Comparison of ENCODE assay signal across 19 cellular contexts in genomic region chr19:38093587-38093986, GRCh38.
A peak's percentile ranks its signal among the peaks of the same experiment; 100 is the strongest.
DNase-seq lines count a peak whose midpoint lies in the region; ATAC-seq and TF ChIP-seq lines count a peak whose summit lies in the region.
"Had no signal": no experiment of that assay in that cellular context is flagged by ENCODE, and none has a peak within 500 bp of the region (broad histone marks: within the 10 kb centered on the region; RNA-seq: fewer than 3 reads in every experiment).

No MANE protein-coding gene starts in this region.

- no peaks in the 10 kb centered on the region for H3K9me2 ChIP-seq in Karpas-422 (replicated peaks; ENCODE audit: insufficient read depth, low read length)
- no peaks in the 10 kb centered on the region for H3K9me2 ChIP-seq in SK-N-SH

- H3K4me2 ChIP-seq in Karpas-422 (ENCODE audit: low read depth, low read length, poor library complexity, severe bottlenecking) = no peak overlapping the region
- no peak overlapping the region for H3K4me2 ChIP-seq in SK-N-SH

- ATAC-seq in Right ventricle myocardium superior (ENCODE audit: poor library complexity) (peak; percentile 75), GM18909 (IDR thresholded peaks at IDR 0.05; ENCODE audit: poor library complexity, unreplicated experiment) (no peak), GM19328 (IDR thresholded peaks at IDR 0.05; ENCODE audit: unreplicated experiment) (no peak)
- ATAC-seq: naive thymus-derived CD4-positive, alpha-beta T cell had no signal

- peak overlapping the region; percentile 77; the same call in 1 of the 2 replicates for H3K27ac ChIP-seq in Karpas-422 (ENCODE audit: low read length)
- H3K27ac ChIP-seq in SK-N-SH (ENCODE audit: low read depth in 2 of 2, low read length in 1 of 2) = peak overlapping the region in 1 of 2 experiments; percentile 66; a peak in 2 of 4 replicates
- H3K27ac ChIP-seq: ovary, stomach had no signal

- H4K20me1 ChIP-seq in Karpas-422 (ENCODE audit: insufficient read depth, low read depth, low read length) (0 out of 2 replicates have a peak, but pooled peaks cover 3% of the 10 kb centered on the region), SK-N-SH (ENCODE audit: insufficient read depth) (no peaks in the 10 kb centered on the region)

- H3K9me3 ChIP-seq in Karpas-422 (ENCODE audit: low read length) (no peaks in the 10 kb centered on the region), SK-N-SH (no peaks in the 10 kb centered on the region)
- H3K9me3 ChIP-seq: ovary, stomach had no signal

- TF ChIP-seq RAD21 in SK-N-SH (IDR thresholded peaks at IDR 0.05; ENCODE audit: low read length) = peak; percentile 32

- peaks cover 50% of the 10 kb centered on the region for H3K79me2 ChIP-seq in Karpas-422 (ENCODE audit: low read length)
- H3K79me2 ChIP-seq in SK-N-SH (ENCODE audit: insufficient read depth) = peaks cover 3% of the 10 kb centered on the region; the same call in 1 of the 2 replicates

- H3K27me3 ChIP-seq in Karpas-422 (ENCODE audit: low read length) = no peaks in the 10 kb centered on the region
- H3K27me3 ChIP-seq in SK-N-SH (ENCODE audit: insufficient read depth) = no peaks in the 10 kb centered on the region
- H3K27me3 ChIP-seq: ovary, stomach had no signal

- TF ChIP-seq EP300 in SK-N-SH (IDR thresholded peaks at IDR 0.05; ENCODE audit: borderline replicate concordance in 1 of 2, low read depth in 1 of 2, low read length in 1 of 2) = peak in 1 of 2 experiments; percentile 56; a peak in 2 of 4 replicates

- H3K36me3 ChIP-seq in Karpas-422 (ENCODE audit: insufficient read depth, low read length) (peaks cover 20% of the 10 kb centered on the region), SK-N-SH (replicated peaks in 1 of 2; ENCODE audit: control insufficient read depth in 1 of 2, insufficient read depth in 2 of 2, low read length in 1 of 2) (peaks cover 2 to 7% of the 10 kb centered on the region in 2 experiments)
- H3K36me3 ChIP-seq: ovary had no signal

- H3K9ac ChIP-seq in Karpas-422 (ENCODE audit: low read length) = no peak overlapping the region
- no peak overlapping the region for H3K9ac ChIP-seq in SK-N-SH

- H3K4me3 ChIP-seq in Karpas-422 (ENCODE audit: low read length) = no peak overlapping the region
- no peak overlapping the region for H3K4me3 ChIP-seq in SK-N-SH (ENCODE audit: low read depth in 2 of 2, low read length in 1 of 2)
- H3K4me3 ChIP-seq: ovary, stomach had no signal

- DNase-seq in Karpas-422 (no peak), SK-N-SH (peak; percentile 90), Right ventricle myocardium superior (peak; percentile 66), posterior cingulate gyrus (peak; percentile 21 to 90 (median 48)), epidermal melanocyte (ENCODE audit: insufficient read length, low spot score) (no peak), NCI-H510A (lab: John Stamatoyannopoulos, UW) (no peak)
- DNase-seq: activated CD4-positive, alpha-beta T cell treated with anti-CD3 and anti-CD28 coated beads, Interleukin-2, amount 50 U/mL, for 1 hour; activated naive CD4-positive, alpha-beta T cell treated with anti-CD3 and anti-CD28 coated beads for 36 hours; aorta; GDM1; HCEC 1CT; islet precursor cell; naive thymus-derived CD4-positive, alpha-beta T cell; NCI-H1436 treated with DMSO at 0.1 percent for 48 hours; ovary; stimulated activated CD4-positive, alpha-beta T cell treated with anti-CD3 and anti-CD28 coated beads, Interleukin-2, amount 100 ng/mL, for 24 hours; stomach had no signal

- 80% methylated on average over 5 of the region's 6 CpGs for WGBS in SK-N-SH (ENCODE audit: low lambda C conversion rate)

- CTCF ChIA-PET in SK-N-SH (lab: Yijun Ruan, JAX) = interaction anchor here (0.8 to 3.5 kb wide), 7 partner anchors 14 to 191 kb away, joined by 3 to 29 read pairs (median 3); partner anchors contain the start of genes SIPA1L3 and WDR87

- intact Hi-C loops in Right ventricle myocardium superior (cut with DNase I) = no loop called here
- intact Hi-C loops in posterior cingulate gyrus (cut with DNase I) = no loop called here

- H2AFZ ChIP-seq in Karpas-422 (ENCODE audit: low read length) (no peak overlapping the region), SK-N-SH (ENCODE audit: low read depth) (no peak overlapping the region)

- H3F3A ChIP-seq in SK-N-SH (replicated peaks; ENCODE audit: insufficient read depth) = peaks cover 5% of the 10 kb centered on the region

- POLR2A ChIA-PET in SK-N-SH (lab: Yijun Ruan, JAX) = interaction anchor here (1.0 to 2.3 kb wide), 3 partner anchors 31 to 187 kb away, joined by 5 to 8 read pairs (median 6); partner anchors contain the start of genes SIPA1L3 and WDR87

- no peak for TF ChIP-seq CTCF in SK-N-SH (IDR thresholded peaks at IDR 0.05)

- H3K4me1 ChIP-seq in Karpas-422 (ENCODE audit: low read length) (peaks cover 58% of the 10 kb centered on the region), SK-N-SH (ENCODE audit: control insufficient read depth in 1 of 2, insufficient read depth in 2 of 2, low read depth in 1 of 2, low read length in 1 of 2) (peaks cover 0 to 28% of the 10 kb centered on the region in 2 experiments; a peak in 1 of 4 replicates)

TF ChIP-seq in SK-N-SH, 30 proteins besides CTCF, POLR2A, EP300 and RAD21:
- TF ChIP-seq PBX3 (IDR thresholded peaks at IDR 0.05) (no peak), CHD2 (IDR thresholded peaks at IDR 0.05; ENCODE audit: low read length, partially characterized antibody) (peak; percentile 70), USF2 (IDR thresholded peaks at IDR 0.05; ENCODE audit: borderline replicate concordance, low read depth, low read length) (no peak), MXI1 (IDR thresholded peaks at IDR 0.05; ENCODE audit: low read depth, low read length) (peak; percentile 18; the same call in 1 of the 2 replicates)

Comparison
In these comparisons a context has a peak if more than half of its experiments do, and no peak if none do; other contexts are left out.
1. DNase-seq: peak in SK-N-SH (single experiment), Right ventricle myocardium superior (single experiment) and posterior cingulate gyrus (10 of 10); none in Karpas-422 (single experiment), epidermal melanocyte (single experiment) and NCI-H510A (single experiment).